Comparison of ENCODE assay signal across 11 cellular contexts in genomic region chr4:7904942-7905341, GRCh38. TPM values are rescaled to one million over a fixed set of nuclear protein-coding genes. Genes with fewer than 3 reads are reported as not detected.
DNase-seq lines count a peak whose midpoint lies in the region; FAIRE-seq and TF ChIP-seq lines count a peak whose summit lies in the region.
"Had no signal": no experiment of that assay in that cellular context is flagged by ENCODE, and none has a peak within 500 bp of the region (broad histone marks: within the 10 kb centered on the region; RNA-seq: fewer than 3 reads in every experiment).

No MANE protein-coding gene starts in this region.

- H3K27me3 ChIP-seq in tibial artery (no peaks in the 10 kb centered on the region), spleen (replicated peaks in 1 of 7) (no peaks in the 10 kb centered on the region), prostate gland (replicated peaks; ENCODE audit: insufficient read depth) (no peaks in the 10 kb centered on the region)

- H3K4me1 ChIP-seq in tibial artery: peaks cover 0 to 94% (median 60%) of the 10 kb centered on the region in 4 donors
- peaks cover 0 to 40% (median 13%) of the 10 kb centered on the region in 6 donors for H3K4me1 ChIP-seq in spleen
- no peaks in the 10 kb centered on the region for H3K4me1 ChIP-seq in prostate gland (replicated peaks)

- H3K9me3 ChIP-seq in tibial artery (no peaks in the 10 kb centered on the region), spleen (no peaks in the 10 kb centered on the region), prostate gland (no peaks in the 10 kb centered on the region)

- H3K4me3 ChIP-seq in tibial artery: no peak overlapping the region
- no peak overlapping the region for H3K4me3 ChIP-seq in spleen
- H3K4me3 ChIP-seq in prostate gland: no peak overlapping the region

- TF ChIP-seq POLR2A in spleen (IDR thresholded peaks at IDR 0.05) (no peak), prostate gland (IDR thresholded peaks at IDR 0.05) (no peak), GM12891 (IDR thresholded peaks at IDR 0.05; ENCODE audit: low read depth, low read length) (no peak)

- TF ChIP-seq CTCF in tibial artery (IDR thresholded peaks at IDR 0.05) (no peak), spleen (IDR thresholded peaks at IDR 0.05 in 8 of 11, conservative IDR thresholded peaks at IDR 0.05 in 3 of 11) (no peak), prostate gland (IDR thresholded peaks at IDR 0.05) (no peak)

- DNase-seq in HS-5 (ENCODE audit: low read depth) (peak; percentile 72), cerebellar cortex (ENCODE audit: low spot score) (peak; percentile 14), inferior parietal cortex (ENCODE audit: extremely low spot score) (peak; percentile 57), tibial artery (no peak), spleen (no peak), prostate gland (ENCODE audit: low spot score) (no peak), GM19238 (ENCODE audit: insufficient read length, low spot score) (no peak), GM12891 (ENCODE audit: insufficient read length, low spot score) (no peak)
- DNase-seq: activated CD4-positive, CD25-positive, alpha-beta regulatory T cell treated with anti-CD3 and anti-CD28 coated beads, Interleukin-2, amount 50 U/mL, for 72 hours; activated naive CD8-positive, alpha-beta T cell treated with anti-CD3 and anti-CD28 coated beads, Interleukin-2, amount 10 ng/mL, durations not matched to agents 7 days and 5 days had no signal

- 78 to 86% (median 81%) methylated on average over 6 of the region's 6 CpGs for WGBS in spleen, 5 donors
- 55% methylated on average over 6 of the region's 6 CpGs for WGBS in prostate gland

- no peaks in the 10 kb centered on the region for H3K36me3 ChIP-seq in tibial artery
- no peaks in the 10 kb centered on the region for H3K36me3 ChIP-seq in spleen
- no peaks in the 10 kb centered on the region for H3K36me3 ChIP-seq in prostate gland

- H3K27ac ChIP-seq in tibial artery: peak overlapping the region; percentile 73 to 76
- H3K27ac ChIP-seq in spleen: peak overlapping the region in 3 of 8 donors; percentile 14 to 43 (median 20)
- H3K27ac ChIP-seq in prostate gland: peak overlapping the region in 1 of 2 donors; percentile 28

- intact Hi-C loops in tibial artery (cut with DNase I; ENCODE audit: low total_unique reads) (no loop called here), spleen (cut with DNase I; ENCODE audit: low total_unique reads) (no loop called here), prostate gland (cut with DNase I) (no loop called here)

- FAIRE-seq in GM12891 (lab: Jason Lieb, UNC): no peak
- FAIRE-seq: islet of Langerhans had no signal

TF ChIP-seq in GM12891, 5 proteins besides CTCF, POLR2A, EP300 and RAD21:
- TF ChIP-seq PAX5 (IDR thresholded peaks at IDR 0.05; ENCODE audit: insufficient read depth, low read length, severe bottlenecking) (no peak), SPI1 (IDR thresholded peaks at IDR 0.05; ENCODE audit: low read depth, low read length) (no peak)

RNA-seq across cellular contexts. Expression of gene AFAP1, which starts 34.7 kb away (rescaled TPM):
- total RNA-seq in spleen: 10 to 100 TPM in 6 of 7 donors, 1 to 10 TPM in 1; 9.0 to 29.2 (median 14.5) TPM
- polyA plus RNA-seq in spleen: 1 to 10 TPM; 1.6 to 2.4 (median 1.7) TPM
- total RNA-seq in prostate gland: 10 to 100 TPM; 17.5 to 19.8 TPM
- polyA plus RNA-seq in GM12891 (2012; ENCODE audit: low read depth, missing spikeins): 1.3 TPM

Comparison
In these comparisons a context has a peak if more than half of its experiments do, and no peak if none do; other contexts are left out.
1. DNase-seq: peak in HS-5 (single experiment), cerebellar cortex (single experiment) and inferior parietal cortex (single experiment); none in tibial artery (0 of 2), spleen (single experiment), prostate gland (single experiment), GM19238 (single experiment) and GM12891 (single experiment).